ENCODE assay signal across 13 cellular contexts in the genomic region with DNA sequence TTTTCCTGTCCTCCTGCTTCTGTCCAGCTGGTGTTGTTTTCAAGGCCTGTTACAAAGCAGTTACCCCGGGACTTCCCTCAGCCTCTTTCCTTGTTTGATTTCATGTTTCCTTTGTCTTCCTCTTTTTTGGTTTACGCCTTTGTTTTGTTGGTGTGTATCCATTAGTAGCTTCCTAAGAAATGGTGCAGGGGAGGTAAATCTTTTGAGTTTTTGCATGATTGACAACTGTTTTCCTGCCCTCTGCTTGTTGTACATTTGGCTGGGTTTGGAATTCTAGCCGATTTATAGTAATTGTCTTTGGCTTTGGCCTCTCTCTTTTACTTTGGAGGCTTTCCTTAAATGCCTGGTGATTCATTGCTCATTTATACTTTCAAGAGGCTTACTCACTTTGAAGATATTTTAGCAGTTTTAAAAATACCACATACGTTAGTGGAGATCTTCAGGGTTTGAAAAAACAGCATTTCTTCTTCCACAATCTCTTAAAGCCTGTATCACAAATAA. TPM values are rescaled to one million over a fixed set of nuclear protein-coding genes. Genes with fewer than 3 reads are reported as not detected.
DNase-seq lines count a peak whose midpoint lies in the region; ATAC-seq and TF ChIP-seq lines count a peak whose summit lies in the region.
"Had no signal": no experiment of that assay in that cellular context is flagged by ENCODE, and none has a peak within 500 bp of the region (broad histone marks: within the 10 kb centered on the region; RNA-seq: fewer than 3 reads in every experiment).

No MANE protein-coding gene starts in this region.

- H3K36me3 Mint-ChIP-seq in osteocyte (ENCODE audit: unreplicated experiment), result no peaks in the 10 kb centered on the region
- H3K36me3 Mint-ChIP-seq in WTC11, result no peaks in the 10 kb centered on the region
- H3K36me3 Mint-ChIP-seq: activated naive CD4-positive, alpha-beta T cell treated with anti-CD3 and anti-CD28 coated beads, Interleukin-2, amount 50 U/mL, for 72 hours had no signal

- peak overlapping the region; percentile 49; the same call in 1 of the 2 replicates for H3K4me2 ChIP-seq in PC-9

- peak overlapping the region; percentile 39 for H3K27ac Mint-ChIP-seq in osteocyte (ENCODE audit: unreplicated experiment)
- no peak overlapping the region for H3K27ac Mint-ChIP-seq in WTC11
- H3K27ac Mint-ChIP-seq: activated naive CD4-positive, alpha-beta T cell treated with anti-CD3 and anti-CD28 coated beads, Interleukin-2, amount 50 U/mL, for 72 hours had no signal

- peak overlapping the region; percentile 72 for H3K27ac ChIP-seq in PC-9
- peak overlapping the region; percentile 66 for H3K27ac ChIP-seq in epithelial cell of prostate

- no peaks in the 10 kb centered on the region for H3K79me2 ChIP-seq in PC-9 (ENCODE audit: low read depth)

- CTCF ChIA-PET in PC-9 (lab: Charles Lee), result no interaction called here
- CTCF ChIA-PET in WTC11 (lab: Charles Lee), result no interaction called here

- no peaks in the 10 kb centered on the region for H3K36me3 ChIP-seq in PC-9 (ENCODE audit: low read depth)

- no peak overlapping the region for H3K4me3 ChIP-seq in PC-9

- H3K27me3 Mint-ChIP-seq in osteocyte (ENCODE audit: unreplicated experiment) (no peaks in the 10 kb centered on the region), WTC11 (ENCODE audit: low read depth) (peaks cover 5% of the 10 kb centered on the region)

- H4K20me1 ChIP-seq in PC-9 (ENCODE audit: insufficient read depth), result no peaks in the 10 kb centered on the region

- no peak overlapping the region for H2AFZ ChIP-seq in PC-9

- H3K27me3 ChIP-seq in PC-9 (ENCODE audit: insufficient read depth, low read depth), result no peaks in the 10 kb centered on the region

- POLR2A ChIA-PET in PC-9 (lab: Charles Lee; ENCODE audit: unreplicated experiment), result no interaction called here
- POLR2A ChIA-PET in WTC11 (lab: Charles Lee), result no interaction called here

- intact Hi-C loops in PC-9 (cut with micrococcal nuclease; ENCODE audit: unreplicated experiment), result no loop called here

- no peaks in the 10 kb centered on the region for H3K9me2 ChIP-seq in PC-9 (ENCODE audit: insufficient read depth)

- peaks cover 49% of the 10 kb centered on the region for H3K4me1 ChIP-seq in PC-9 (replicated peaks; ENCODE audit: insufficient read depth)

- H3K4me1 Mint-ChIP-seq in osteocyte (ENCODE audit: unreplicated experiment) (peaks cover 29% of the 10 kb centered on the region), WTC11 (peaks cover 5% of the 10 kb centered on the region)

- H3K4me3 Mint-ChIP-seq in osteocyte (ENCODE audit: unreplicated experiment), result no peak overlapping the region
- H3K4me3 Mint-ChIP-seq in WTC11, result no peak overlapping the region

- TF ChIP-seq CTCF in PC-9 (conservative IDR thresholded peaks at IDR 0.05), result no peak
- no peak for TF ChIP-seq CTCF in osteocyte (IDR thresholded peaks at IDR 0.05)
- no peak for TF ChIP-seq CTCF in WTC11 (IDR thresholded peaks at IDR 0.05)

- peaks cover 5% of the 10 kb centered on the region for H3K9me3 Mint-ChIP-seq in osteocyte (ENCODE audit: unreplicated experiment)
- H3K9me3 Mint-ChIP-seq in WTC11, result peaks cover 5% of the 10 kb centered on the region
- H3K9me3 Mint-ChIP-seq: activated naive CD4-positive, alpha-beta T cell treated with anti-CD3 and anti-CD28 coated beads, Interleukin-2, amount 50 U/mL, for 72 hours had no signal

- DNase-seq in GM04503 (ENCODE audit: low read depth) (peak; percentile 72), PC-9 (peak in 1 of 2 experiments; percentile 70), epithelial cell of prostate (ENCODE audit: low read depth, low spot score) (no peak), osteocyte (ENCODE audit: extremely low spot score, unreplicated experiment) (no peak), OCI-M1 (lab: John Stamatoyannopoulos, UW) (no peak), WTC11 (ENCODE audit: low spot score) (no peak), T-helper 9 cell (no peak)
- DNase-seq: activated CD4-positive, alpha-beta T cell treated with anti-CD3 and anti-CD28 coated beads, Interleukin-2, amount 50 U/mL, for 4 hours; occipital lobe; stimulated activated CD4-positive, alpha-beta T cell treated with anti-CD3 and anti-CD28 coated beads, Interleukin-4, amount 100 ng/mL, for 4 hours; substantia nigra had no signal

- no peaks in the 10 kb centered on the region for H3K9me3 ChIP-seq in PC-9 (ENCODE audit: insufficient read depth, low read depth)

- ATAC-seq in WTC11, result no peak
- ATAC-seq in GM19397 (IDR thresholded peaks at IDR 0.05; ENCODE audit: unreplicated experiment), result no peak
- ATAC-seq: activated naive CD4-positive, alpha-beta T cell treated with anti-CD3 and anti-CD28 coated beads, Interleukin-2, amount 50 U/mL, for 72 hours had no signal

- peaks cover 39% of the 10 kb centered on the region for H3F3A ChIP-seq in PC-9 (ENCODE audit: insufficient read depth, low read depth)

- BruUV-seq in PC-9 (replicated peaks; lab: Mats Ljungman, UMichigan), result no TSS peak

TF ChIP-seq in WTC11, 78 proteins besides CTCF, POLR2A, EP300 and RAD21 (continues in another document):
- no peak for TF ChIP-seq ATF1 (CRISPR knock-in tag; IDR thresholded peaks at IDR 0.05)
- no peak for TF ChIP-seq TCF7 (CRISPR knock-in tag; IDR thresholded peaks at IDR 0.05; ENCODE audit: low read depth)
- no peak for TF ChIP-seq ZNF263 (CRISPR knock-in tag; IDR thresholded peaks at IDR 0.05; ENCODE audit: low read depth)
- TF ChIP-seq NR2C2 (CRISPR knock-in tag; IDR thresholded peaks at IDR 0.05), result no peak
- TF ChIP-seq JUN (CRISPR knock-in tag; IDR thresholded peaks at IDR 0.05), result no peak
- TF ChIP-seq, protein P1, sequence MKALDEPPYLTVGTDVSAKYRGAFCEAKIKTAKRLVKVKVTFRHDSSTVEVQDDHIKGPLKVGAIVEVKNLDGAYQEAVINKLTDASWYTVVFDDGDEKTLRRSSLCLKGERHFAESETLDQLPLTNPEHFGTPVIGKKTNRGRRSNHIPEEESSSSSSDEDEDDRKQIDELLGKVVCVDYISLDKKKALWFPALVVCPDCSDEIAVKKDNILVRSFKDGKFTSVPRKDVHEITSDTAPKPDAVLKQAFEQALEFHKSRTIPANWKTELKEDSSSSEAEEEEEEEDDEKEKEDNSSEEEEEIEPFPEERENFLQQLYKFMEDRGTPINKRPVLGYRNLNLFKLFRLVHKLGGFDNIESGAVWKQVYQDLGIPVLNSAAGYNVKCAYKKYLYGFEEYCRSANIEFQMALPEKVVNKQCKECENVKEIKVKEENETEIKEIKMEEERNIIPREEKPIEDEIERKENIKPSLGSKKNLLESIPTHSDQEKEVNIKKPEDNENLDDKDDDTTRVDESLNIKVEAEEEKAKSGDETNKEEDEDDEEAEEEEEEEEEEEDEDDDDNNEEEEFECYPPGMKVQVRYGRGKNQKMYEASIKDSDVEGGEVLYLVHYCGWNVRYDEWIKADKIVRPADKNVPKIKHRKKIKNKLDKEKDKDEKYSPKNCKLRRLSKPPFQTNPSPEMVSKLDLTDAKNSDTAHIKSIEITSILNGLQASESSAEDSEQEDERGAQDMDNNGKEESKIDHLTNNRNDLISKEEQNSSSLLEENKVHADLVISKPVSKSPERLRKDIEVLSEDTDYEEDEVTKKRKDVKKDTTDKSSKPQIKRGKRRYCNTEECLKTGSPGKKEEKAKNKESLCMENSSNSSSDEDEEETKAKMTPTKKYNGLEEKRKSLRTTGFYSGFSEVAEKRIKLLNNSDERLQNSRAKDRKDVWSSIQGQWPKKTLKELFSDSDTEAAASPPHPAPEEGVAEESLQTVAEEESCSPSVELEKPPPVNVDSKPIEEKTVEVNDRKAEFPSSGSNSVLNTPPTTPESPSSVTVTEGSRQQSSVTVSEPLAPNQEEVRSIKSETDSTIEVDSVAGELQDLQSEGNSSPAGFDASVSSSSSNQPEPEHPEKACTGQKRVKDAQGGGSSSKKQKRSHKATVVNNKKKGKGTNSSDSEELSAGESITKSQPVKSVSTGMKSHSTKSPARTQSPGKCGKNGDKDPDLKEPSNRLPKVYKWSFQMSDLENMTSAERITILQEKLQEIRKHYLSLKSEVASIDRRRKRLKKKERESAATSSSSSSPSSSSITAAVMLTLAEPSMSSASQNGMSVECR (CRISPR knock-in tag; IDR thresholded peaks at IDR 0.05; ENCODE audit: borderline replicate concordance), result no peak
- no peak for TF ChIP-seq ZNF281 (CRISPR knock-in tag; IDR thresholded peaks at IDR 0.05)

RNA-seq across cellular contexts. Expression of gene DNAH2, which starts 32.8 kb away (rescaled TPM):
- total RNA-seq in PC-9 (2021), result 10.6 and 11.6 TPM in 2 replicates
- total RNA-seq in osteocyte, result 0.03 and 0.05 TPM in 2 replicates
- total RNA-seq in WTC11 (2021), result 0.17 to 0.34 TPM (median 0.27 TPM) in 3 replicates

RNA-seq across cellular contexts. Expression of gene EFNB3, which starts 45.4 kb away (rescaled TPM):
- total RNA-seq in PC-9 (2021) (1.5 and 1.6 TPM in 2 replicates), osteocyte (12.3 and 12.7 TPM in 2 replicates), WTC11 (2021) (14.3 to 14.7 TPM (median 14.5 TPM) in 3 replicates)
- total RNA-seq: activated naive CD4-positive, alpha-beta T cell treated with anti-CD3 and anti-CD28 coated beads, Interleukin-2, amount 50 U/mL, for 72 hours had no signal
